In genomic region chr22:37442537-37442936, GRCh38 we compare ENCODE assay signal across 12 cellular contexts.
DNase-seq lines count a peak whose midpoint lies in the region; ATAC-seq and TF ChIP-seq lines count a peak whose summit lies in the region.
"Had no signal": no experiment of that assay in that cellular context is flagged by ENCODE, and none has a peak within 500 bp of the region (broad histone marks: within the 10 kb centered on the region; RNA-seq: fewer than 3 reads in every experiment).

No MANE protein-coding gene starts in this region.

- no peaks in the 10 kb centered on the region for H3K27me3 ChIP-seq in RWPE2 (ENCODE audit: insufficient read depth, poor library complexity, severe bottlenecking)
- H3K27me3 ChIP-seq: colonic mucosa, right atrium auricular region had no signal

- CTCF ChIA-PET in HEK293 (lab: Yijun Ruan, JAX): interaction anchor here (0.6 to 1.4 kb wide), 2 partner anchors 11 to 182 kb away, joined by 5 to 7 read pairs; no protein-coding TSS in a partner anchor

- H3K27ac ChIP-seq in HEK293 (ENCODE audit: extremely low read depth, low read depth, low read length): no peak overlapping the region
- no peak overlapping the region for H3K27ac ChIP-seq in RWPE2 (ENCODE audit: poor library complexity, severe bottlenecking)
- H3K27ac ChIP-seq: colonic mucosa, right atrium auricular region had no signal

- in situ Hi-C loops in ACHN (cut with HindIII; ENCODE audit: low pct_ligation_motif_present, low pct_unique_long_range_greater_than_20kb, low sequenced_read_pairs): no loop called here

- DNase-seq in ACHN (peak; percentile 42), RWPE2 (ENCODE audit: low spot score) (no peak), fibroblast of pulmonary artery (ENCODE audit: low read depth) (peak; percentile 61), T1000 (lab: John Stamatoyannopoulos, UW) (no peak), HUDEP-2 (lab: John Stamatoyannopoulos, UW; ENCODE audit: unreplicated experiment in 76 of 76) (no peak)
- DNase-seq: CD8-positive, alpha-beta T cell; colonic mucosa; midbrain had no signal

- H3K9me3 ChIP-seq in HEK293 (ENCODE audit: control insufficient read depth, insufficient read depth, low read depth, low read length): no peaks in the 10 kb centered on the region
- H3K9me3 ChIP-seq in RWPE2 (ENCODE audit: severe bottlenecking): no peaks in the 10 kb centered on the region
- H3K9me3 ChIP-seq: colonic mucosa had no signal

- H3K4me1 ChIP-seq in HEK293 (ENCODE audit: control insufficient read depth, insufficient read depth, low read length) (no peaks in the 10 kb centered on the region), RWPE2 (ENCODE audit: insufficient read depth, poor library complexity, severe bottlenecking) (no peaks in the 10 kb centered on the region)
- H3K4me1 ChIP-seq: colonic mucosa, right atrium auricular region had no signal

- peak; percentile 60 for ATAC-seq in RWPE2 (ENCODE audit: low read depth)
- no peak for ATAC-seq in GM19328 (IDR thresholded peaks at IDR 0.05; ENCODE audit: unreplicated experiment)
- ATAC-seq in HG02870 (IDR thresholded peaks at IDR 0.05; ENCODE audit: unreplicated experiment): no peak
- ATAC-seq: CD8-positive, alpha-beta T cell had no signal

- no peak for TF ChIP-seq CTCF in HEK293 (tag by site-specific recombination; IDR thresholded peaks at IDR 0.05)
- no peak for TF ChIP-seq CTCF in RWPE2 (IDR thresholded peaks at IDR 0.05; ENCODE audit: poor library complexity, severe bottlenecking)
- TF ChIP-seq CTCF in fibroblast of pulmonary artery (IDR thresholded peaks at IDR 0.05; ENCODE audit: low read length, missing control alignments): no peak

- H3K4me3 ChIP-seq in HEK293 (ENCODE audit: low read depth, low read length) (no peak overlapping the region), RWPE2 (ENCODE audit: severe bottlenecking) (no peak overlapping the region), fibroblast of pulmonary artery (replicated peaks; ENCODE audit: low read depth, low read length) (no peak overlapping the region)
- H3K4me3 ChIP-seq: colonic mucosa, right atrium auricular region had no signal

- POLR2A ChIA-PET in HEK293 (lab: Yijun Ruan, JAX): interaction anchor here (0.6 to 1.3 kb wide), 3 partner anchors 11 to 18 kb away, joined by 3 to 6 read pairs (median 5); no protein-coding TSS in a partner anchor

- H3K36me3 ChIP-seq in HEK293 (ENCODE audit: control insufficient read depth in 2 of 2, insufficient read depth in 1 of 2, low read length in 2 of 2) (no peaks in the 10 kb centered on the region), RWPE2 (ENCODE audit: low read depth) (no peaks in the 10 kb centered on the region)
- H3K36me3 ChIP-seq: colonic mucosa, right atrium auricular region had no signal

TF ChIP-seq in HEK293, 187 proteins besides CTCF, POLR2A, EP300 and RAD21:
- TF ChIP-seq ZNF146 (tag by site-specific recombination; IDR thresholded peaks at IDR 0.05): no peak
- TF ChIP-seq ZNF548 (tag by site-specific recombination; IDR thresholded peaks at IDR 0.05): no peak
- 0 out of 2 replicates have a peak, but pooled peaks have one; percentile 11 for TF ChIP-seq ZNF580 (tag by site-specific recombination; IDR thresholded peaks at IDR 0.05)
- TF ChIP-seq ZNF600 (tag by site-specific recombination; IDR thresholded peaks at IDR 0.05): no peak
- TF ChIP-seq ZNF610 (tag by site-specific recombination; IDR thresholded peaks at IDR 0.05; ENCODE audit: borderline replicate concordance): no peak
- peak; percentile 98 for TF ChIP-seq SETDB1 (IDR thresholded peaks at IDR 0.05; ENCODE audit: insufficient read length, low read length)
- 0 out of 2 replicates have a peak, but pooled peaks have one; percentile 25 for TF ChIP-seq PRDM10 (tag by site-specific recombination; IDR thresholded peaks at IDR 0.05)
- no peak for TF ChIP-seq ZNF707 (tag by site-specific recombination; IDR thresholded peaks at IDR 0.05)
- peak; percentile 97 for TF ChIP-seq TRIM28 (IDR thresholded peaks at IDR 0.05; ENCODE audit: borderline replicate concordance, low read length)
- no peak for TF ChIP-seq ZNF2 (tag by site-specific recombination; IDR thresholded peaks at IDR 0.05)
- no peak for TF ChIP-seq ZSCAN18 (tag by site-specific recombination; IDR thresholded peaks at IDR 0.05)
- TF ChIP-seq ZNF561 (tag by site-specific recombination; IDR thresholded peaks at IDR 0.05; ENCODE audit: borderline replicate concordance): no peak
- TF ChIP-seq ZEB2 (tag by site-specific recombination; IDR thresholded peaks at IDR 0.05): no peak
- no peak for TF ChIP-seq GLI2 (tag by site-specific recombination; IDR thresholded peaks at IDR 0.05; ENCODE audit: borderline replicate concordance, low read depth)
- no peak for TF ChIP-seq ZNF785 (tag by site-specific recombination; IDR thresholded peaks at IDR 0.05)

Comparison
In these comparisons a context has a peak if more than half of its experiments do, and no peak if none do; other contexts are left out.
1. DNase-seq: peak in ACHN (single experiment) and fibroblast of pulmonary artery (single experiment); none in RWPE2 (single experiment), T1000 (single experiment) and HUDEP-2 (0 of 76).